8 cellular contexts compared by ENCODE assay signal in genomic region chrX:136909119-136909705, GRCh38. TPM values are rescaled to one million over a fixed set of nuclear protein-coding genes. Genes with fewer than 3 reads are reported as not detected.
DNase-seq lines count a peak whose midpoint lies in the region; ATAC-seq and TF ChIP-seq lines count a peak whose summit lies in the region.

No MANE protein-coding gene starts in this region.

- TF ChIP-seq POLR2A in right lobe of liver (IDR thresholded peaks at IDR 0.05) = no peak

- H3K27ac ChIP-seq in right lobe of liver = peak overlapping the region in 1 of 3 donors; percentile 1

- TF ChIP-seq CTCF in BE2C (IDR thresholded peaks at IDR 0.05; ENCODE audit: low read depth, low read length) (no peak; the same call in 1 of the 2 replicates), right lobe of liver (IDR thresholded peaks at IDR 0.05) (no peak)

- no peaks in the 10 kb centered on the region for H3K36me3 ChIP-seq in BE2C
- H3K36me3 ChIP-seq in right lobe of liver = no peaks in the 10 kb centered on the region

- H3K9me3 ChIP-seq in BE2C (no peaks in the 10 kb centered on the region), right lobe of liver (no peaks in the 10 kb centered on the region)

- peak overlapping the region; percentile 78 for H3K4me3 ChIP-seq in BE2C (ENCODE audit: low read depth, low read length)
- peak overlapping the region; percentile 38 to 58 (median 57) for H3K4me3 ChIP-seq in right lobe of liver

- H3K4me1 ChIP-seq in BE2C = no peaks in the 10 kb centered on the region
- no peaks in the 10 kb centered on the region for H3K4me1 ChIP-seq in right lobe of liver

- 14% methylated on average over 11 of the region's 47 CpGs for WGBS in right lobe of liver (ENCODE audit: insufficient coverage, low coverage, low lambda C conversion rate, missing lambda C conversion rate)

- intact Hi-C loops in right lobe of liver (cut with DNase I) = no loop called here

- H3K27me3 ChIP-seq in BE2C = no peaks in the 10 kb centered on the region
- H3K27me3 ChIP-seq in right lobe of liver = no peaks in the 10 kb centered on the region

- peak; percentile 70 for ATAC-seq in HG03442 (IDR thresholded peaks at IDR 0.05; ENCODE audit: unreplicated experiment)
- peak; percentile 90 to 96 (median 92) for ATAC-seq in right lobe of liver

- DNase-seq in BE2C = peak; percentile 83
- peak; percentile 53 for DNase-seq in GM19240 (ENCODE audit: insufficient read length, low spot score)
- peak; percentile 36 for DNase-seq in NCI-H526 treated with DMSO at 0.1 percent for 48 hours (lab: John Stamatoyannopoulos, UW)
- DNase-seq in activated CD4-positive, alpha-beta T cell treated with anti-CD3 and anti-CD28 coated beads, Interleukin-2, amount 50 U/mL, for 24 hours (ENCODE audit: low read depth in 1 of 2, low spot score in 1 of 2) = peak; percentile 52 to 55
- peak; percentile 76 for DNase-seq in dermis blood vessel endothelial cell
- peak; percentile 74 to 78 (median 78) for DNase-seq in right lobe of liver
- DNase-seq in stimulated activated CD4-positive, alpha-beta T cell treated with anti-CD3 and anti-CD28 coated beads, Interleukin-4, amount 100 ng/mL, for 4 hours = peak; percentile 70 to 71

RNA-seq across cellular contexts. Expression of gene RBMX, which starts 28.7 kb away (rescaled TPM):
- 136 TPM for polyA plus RNA-seq in BE2C (2012; ENCODE audit: insufficient read depth, insufficient read length, low read depth)
- total RNA-seq in dermis blood vessel endothelial cell (200 and 299 TPM in 2 replicates), right lobe of liver (10 to 100 TPM; 28.7 to 62.6 (median 40.9) TPM)
